9 cellular contexts compared by ENCODE assay signal in the genomic region with DNA sequence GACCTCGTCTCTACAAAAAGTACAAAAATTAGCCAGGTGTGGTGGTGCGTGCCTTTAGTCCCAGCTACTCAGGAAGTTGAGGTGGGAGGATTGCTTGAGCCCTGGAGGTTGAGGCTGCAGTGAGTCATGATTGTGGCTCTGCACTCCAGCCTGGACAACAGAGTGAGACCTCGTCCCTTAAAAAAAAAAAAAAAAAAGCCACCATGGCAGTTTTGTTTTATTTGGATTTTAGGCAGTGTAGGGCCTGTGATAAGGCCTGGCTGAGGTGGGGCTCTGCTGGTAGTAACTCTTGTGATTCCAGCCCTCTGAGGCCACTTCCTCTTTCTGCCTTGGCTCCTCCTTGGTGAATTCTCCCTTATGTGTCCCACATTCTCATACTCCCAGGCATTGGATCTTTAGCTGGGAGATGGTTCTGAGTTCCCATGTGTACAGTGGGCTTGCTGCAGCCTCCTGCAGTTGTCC. TPM values are rescaled to one million over a fixed set of nuclear protein-coding genes. Genes with fewer than 3 reads are reported as not detected.
DNase-seq lines count a peak whose midpoint lies in the region; ATAC-seq, FAIRE-seq and TF ChIP-seq lines count a peak whose summit lies in the region.
"Had no signal": no experiment of that assay in that cellular context is flagged by ENCODE, and none has a peak within 500 bp of the region (broad histone marks: within the 10 kb centered on the region; RNA-seq: fewer than 3 reads in every experiment).

No MANE protein-coding gene starts in this region.

- H3K4me1 ChIP-seq in OCI-LY3 (ENCODE audit: low read length) = peaks cover 38% of the 10 kb centered on the region
- H3K4me1 ChIP-seq in effector memory CD4-positive, alpha-beta T cell (ENCODE audit: control insufficient read depth, insufficient read depth, low read length, poor library complexity, severe bottlenecking) = peaks cover 28% of the 10 kb centered on the region

- peak; percentile 64 for FAIRE-seq in GM19239 (lab: Jason Lieb, UNC)

- H3K9ac ChIP-seq in OCI-LY3 (ENCODE audit: low read length) = no peak overlapping the region
- H3K9ac ChIP-seq: parathyroid adenoma had no signal

- H2AFZ ChIP-seq in OCI-LY3 (ENCODE audit: low read depth, low read length) = no peak overlapping the region
- H2AFZ ChIP-seq: parathyroid adenoma had no signal

- H3K27me3 ChIP-seq in OCI-LY3 (ENCODE audit: low read depth, low read length) = no peaks in the 10 kb centered on the region
- no peaks in the 10 kb centered on the region for H3K27me3 ChIP-seq in effector memory CD4-positive, alpha-beta T cell (replicated peaks; ENCODE audit: control insufficient read depth, insufficient read depth, low read length, poor library complexity, severe bottlenecking)

- H3K4me2 ChIP-seq in OCI-LY3 (ENCODE audit: low read length) = peak overlapping the region; percentile 11

- intact Hi-C loops in posterior vena cava (cut with DNase I) = no loop called here

- no peak overlapping the region for H3K4me3 ChIP-seq in OCI-LY3 (ENCODE audit: low read length)
- H3K4me3 ChIP-seq in effector memory CD4-positive, alpha-beta T cell (ENCODE audit: insufficient read depth, low read depth, low read length, poor library complexity, severe bottlenecking) = no peak overlapping the region

- peaks cover 77% of the 10 kb centered on the region for H4K20me1 ChIP-seq in OCI-LY3 (ENCODE audit: insufficient read depth, low read length)

- no peaks in the 10 kb centered on the region for H3K9me3 ChIP-seq in OCI-LY3 (ENCODE audit: insufficient read depth, low read length)
- no peaks in the 10 kb centered on the region for H3K9me3 ChIP-seq in effector memory CD4-positive, alpha-beta T cell (ENCODE audit: control insufficient read depth, low read length)

- no peak for DNase-seq in GM19239 (ENCODE audit: insufficient read length, low spot score)
- no peak for DNase-seq in effector memory CD4-positive, alpha-beta T cell
- peak; percentile 54 for DNase-seq in posterior vena cava (ENCODE audit: low spot score)
- DNase-seq in globus pallidus (ENCODE audit: low spot score) = no peak
- DNase-seq in activated CD4-positive, CD25-positive, alpha-beta regulatory T cell treated with anti-CD3 and anti-CD28 coated beads, Interleukin-2, amount 50 U/mL, for 72 hours = no peak

- ATAC-seq in GM18505 (IDR thresholded peaks at IDR 0.05; ENCODE audit: unreplicated experiment) = no peak
- ATAC-seq in GM19023 (IDR thresholded peaks at IDR 0.05; ENCODE audit: unreplicated experiment) = no peak

- H3K79me2 ChIP-seq in OCI-LY3 (ENCODE audit: low read length) = peaks cover 89% of the 10 kb centered on the region

- H3K27ac ChIP-seq in OCI-LY3 (ENCODE audit: low read length) = peak overlapping the region; percentile 11
- peak overlapping the region; percentile 32 for H3K27ac ChIP-seq in effector memory CD4-positive, alpha-beta T cell (ENCODE audit: insufficient read depth, low read length, poor library complexity, severe bottlenecking)
- H3K27ac ChIP-seq: parathyroid adenoma had no signal

- no peak for TF ChIP-seq POLR2A in GM18505 (IDR thresholded peaks at IDR 0.05; ENCODE audit: borderline replicate concordance, extremely low read depth, insufficient read depth, insufficient read length)

- TF ChIP-seq CTCF in OCI-LY3 (IDR thresholded peaks at IDR 0.05; ENCODE audit: low read depth, low read length) = no peak

- H3K36me3 ChIP-seq in OCI-LY3 (replicated peaks; ENCODE audit: low read depth, low read length) = peaks cover 18% of the 10 kb centered on the region
- no peaks in the 10 kb centered on the region for H3K36me3 ChIP-seq in effector memory CD4-positive, alpha-beta T cell (ENCODE audit: control insufficient read depth, insufficient read depth, low read length)

RNA-seq across cellular contexts. Expression of a gene that starts 39.2 kb away (rescaled TPM):
- 10 to 100 TPM; 54.3 to 70.9 TPM for total RNA-seq in posterior vena cava
